ENCODE assay signal across 1 cellular context in the genomic region with DNA sequence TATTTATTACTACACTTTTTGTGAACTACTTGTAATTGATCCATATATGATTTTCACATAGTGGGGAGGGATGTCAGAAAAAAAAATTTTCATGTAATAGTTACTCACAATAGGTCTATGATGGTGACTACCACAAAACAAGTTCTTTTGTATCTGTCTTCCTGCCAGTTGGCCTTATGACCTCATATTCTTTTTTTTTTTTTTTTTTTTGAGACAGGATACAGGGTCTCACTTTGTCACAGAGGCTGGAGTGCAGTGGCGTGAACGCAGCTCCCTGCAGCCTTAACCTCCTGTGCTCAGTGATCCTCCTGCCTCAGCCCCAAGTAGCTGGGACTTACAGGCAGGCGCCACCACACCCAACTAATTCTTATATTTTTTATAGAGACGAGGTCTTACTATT.
TF ChIP-seq lines count a peak whose summit lies in the region.

No MANE protein-coding gene starts in this region.

TF ChIP-seq in HepG2, 621 proteins besides CTCF, POLR2A, EP300 and RAD21:
- TF ChIP-seq, protein P1, sequence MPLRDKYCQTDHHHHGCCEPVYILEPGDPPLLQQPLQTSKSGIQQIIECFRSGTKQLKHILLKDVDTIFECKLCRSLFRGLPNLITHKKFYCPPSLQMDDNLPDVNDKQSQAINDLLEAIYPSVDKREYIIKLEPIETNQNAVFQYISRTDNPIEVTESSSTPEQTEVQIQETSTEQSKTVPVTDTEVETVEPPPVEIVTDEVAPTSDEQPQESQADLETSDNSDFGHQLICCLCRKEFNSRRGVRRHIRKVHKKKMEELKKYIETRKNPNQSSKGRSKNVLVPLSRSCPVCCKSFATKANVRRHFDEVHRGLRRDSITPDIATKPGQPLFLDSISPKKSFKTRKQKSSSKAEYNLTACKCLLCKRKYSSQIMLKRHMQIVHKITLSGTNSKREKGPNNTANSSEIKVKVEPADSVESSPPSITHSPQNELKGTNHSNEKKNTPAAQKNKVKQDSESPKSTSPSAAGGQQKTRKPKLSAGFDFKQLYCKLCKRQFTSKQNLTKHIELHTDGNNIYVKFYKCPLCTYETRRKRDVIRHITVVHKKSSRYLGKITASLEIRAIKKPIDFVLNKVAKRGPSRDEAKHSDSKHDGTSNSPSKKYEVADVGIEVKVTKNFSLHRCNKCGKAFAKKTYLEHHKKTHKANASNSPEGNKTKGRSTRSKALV (CRISPR knock-in tag; IDR thresholded peaks at IDR 0.05), result no peak
- TF ChIP-seq ZNF317 (CRISPR knock-in tag; IDR thresholded peaks at IDR 0.05) (no peak), KDM5B (CRISPR knock-in tag; IDR thresholded peaks at IDR 0.05; ENCODE audit: borderline replicate concordance) (no peak), ZNF709 (CRISPR knock-in tag; IDR thresholded peaks at IDR 0.05) (no peak), EED (CRISPR knock-in tag; IDR thresholded peaks at IDR 0.05) (no peak), STAG1 (CRISPR knock-in tag; IDR thresholded peaks at IDR 0.05) (no peak), ZNF207 (IDR thresholded peaks at IDR 0.05; ENCODE audit: borderline replicate concordance) (no peak), HHEX (CRISPR knock-in tag; IDR thresholded peaks at IDR 0.05) (no peak), NCOA5 (CRISPR knock-in tag; IDR thresholded peaks at IDR 0.05) (no peak), U2AF1 (optimal IDR thresholded peaks at IDR 0.05; ENCODE audit: low read depth, low read length) (no peak), FOSL2 (CRISPR knock-in tag; IDR thresholded peaks at IDR 0.05) (no peak), REL (CRISPR knock-in tag; conservative IDR thresholded peaks at IDR 0.05) (no peak), ZNF20 (CRISPR knock-in tag; IDR thresholded peaks at IDR 0.05) (no peak)
- TF ChIP-seq, protein P2, sequence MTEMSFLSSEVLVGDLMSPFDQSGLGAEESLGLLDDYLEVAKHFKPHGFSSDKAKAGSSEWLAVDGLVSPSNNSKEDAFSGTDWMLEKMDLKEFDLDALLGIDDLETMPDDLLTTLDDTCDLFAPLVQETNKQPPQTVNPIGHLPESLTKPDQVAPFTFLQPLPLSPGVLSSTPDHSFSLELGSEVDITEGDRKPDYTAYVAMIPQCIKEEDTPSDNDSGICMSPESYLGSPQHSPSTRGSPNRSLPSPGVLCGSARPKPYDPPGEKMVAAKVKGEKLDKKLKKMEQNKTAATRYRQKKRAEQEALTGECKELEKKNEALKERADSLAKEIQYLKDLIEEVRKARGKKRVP (CRISPR knock-in tag; IDR thresholded peaks at IDR 0.05), result no peak
TF ChIP-seq in HepG2: peak in this region for 0.
